26 cellular contexts compared by ENCODE assay signal in genomic region chr1:88529581-88529980, GRCh38.
"Had no signal": no experiment of that assay in that cellular context is flagged by ENCODE, and none has a peak within 500 bp of the region (broad histone marks: within the 10 kb centered on the region; RNA-seq: fewer than 3 reads in every experiment).

No MANE protein-coding gene starts in this region.

- H3K4me2 ChIP-seq: PC-9 had no signal

- H3K4me3 ChIP-seq: ascending aorta, body of pancreas, PC-9 had no signal

- ATAC-seq: activated naive CD8-positive, alpha-beta T cell treated with anti-CD3 and anti-CD28 coated beads, Interleukin-2, amount 50 U/mL, for 24 hours; activated T-cell treated with anti-CD3 and anti-CD28 coated beads, Interleukin-2, amount 50 U/mL, for 4 hours; body of pancreas; T-helper 17 cell had no signal

- H2AFZ ChIP-seq: PC-9 had no signal

- H3K27ac ChIP-seq: ascending aorta, body of pancreas, PC-9, VCaP had no signal

- DNase-seq: activated CD4-positive, alpha-beta memory T cell treated with anti-CD3 and anti-CD28 coated beads for 36 hours; activated CD4-positive, alpha-beta T cell treated with anti-CD3 and anti-CD28 coated beads, Interleukin-2, amount 10 ng/mL, durations not matched to agents 7 days and 5 days; activated CD4-positive, CD25-positive, alpha-beta regulatory T cell; activated CD8-positive, alpha-beta memory T cell treated with anti-CD3 and anti-CD28 coated beads for 24 hours; activated effector memory CD4-positive, alpha-beta T cell treated with anti-CD3 and anti-CD28 coated beads, Interleukin-2, amount 50 U/mL, for 16 hours; activated naive CD4-positive, alpha-beta T cell treated with Interleukin-2 at 50 U/mL for 16 hours; activated naive CD8-positive, alpha-beta T cell treated with anti-CD3 and anti-CD28 coated beads, Interleukin-2, amount 50 U/mL, for 24 hours; activated T-cell treated with anti-CD3 and anti-CD28 coated beads, Interleukin-2, amount 50 U/mL, for 4 hours; amniotic stem cell; body of pancreas; central memory CD4-positive, alpha-beta T cell; KG1; NCI-H1092; NCI-H1417; NCI-H1930; NCI-H2107; NCI-H2171 treated with DMSO at 0.1 percent for 48 hours; NCI-H226; NCI-H510A; NCI-H526 treated with DMSO at 0.1 percent for 48 hours; PC-9; SIG-M5; T-helper 17 cell; T1000 had no signal

- H3K27me3 ChIP-seq: ascending aorta, body of pancreas had no signal

- H3K4me1 ChIP-seq: ascending aorta, body of pancreas had no signal

- H3K9me3 ChIP-seq: ascending aorta, body of pancreas had no signal

- H3K36me3 ChIP-seq: ascending aorta had no signal
